ENCODE assay signal across 22 cellular contexts in genomic region chr2:158882297-158882696, GRCh38.
"Had no signal": no experiment of that assay in that cellular context is flagged by ENCODE, and none has a peak within 500 bp of the region (broad histone marks: within the 10 kb centered on the region; RNA-seq: fewer than 3 reads in every experiment).

No MANE protein-coding gene starts in this region.

- H3K9me3 ChIP-seq: esophagus muscularis mucosa, gastroesophageal sphincter, heart right ventricle, left lung, lower lobe of right lung had no signal

- H3K36me3 ChIP-seq: esophagus muscularis mucosa, gastroesophageal sphincter, heart right ventricle, left lung, lower lobe of right lung had no signal

- H3K27me3 ChIP-seq: dorsolateral prefrontal cortex, esophagus muscularis mucosa, foreskin keratinocyte, gastroesophageal sphincter, heart right ventricle, left lung had no signal

- H3K4me3 ChIP-seq: coronary artery, dorsolateral prefrontal cortex, esophagus muscularis mucosa, gastroesophageal sphincter, heart right ventricle, left lung, lower lobe of right lung had no signal

- H3K27ac Mint-ChIP-seq: naive thymus-derived CD4-positive, alpha-beta T cell had no signal

- H3K36me3 Mint-ChIP-seq: naive thymus-derived CD4-positive, alpha-beta T cell had no signal

- H3K9me3 Mint-ChIP-seq: naive thymus-derived CD4-positive, alpha-beta T cell had no signal

- DNase-seq: dermis blood vessel endothelial cell; dorsolateral prefrontal cortex; effector CD4-positive, alpha-beta T cell; effector memory CD4-positive, alpha-beta T cell; foreskin keratinocyte; heart right ventricle; hippocampal formation; left cardiac atrium; left lung; left ventricle myocardium superior; lower lobe of right lung; mesenchymal stem cell; midbrain; naive thymus-derived CD4-positive, alpha-beta T cell had no signal

- ATAC-seq: foreskin keratinocyte; gastroesophageal sphincter; heart right ventricle; left cardiac atrium; left lung; left ventricle myocardium superior; lower lobe of right lung; naive thymus-derived CD4-positive, alpha-beta T cell had no signal

- H3K4me1 ChIP-seq: esophagus muscularis mucosa, gastroesophageal sphincter, heart right ventricle, left lung, lower lobe of right lung had no signal

- H3K4me3 Mint-ChIP-seq: naive thymus-derived CD4-positive, alpha-beta T cell had no signal

- FAIRE-seq: colon, endothelial cell of umbilical vein, frontal cortex, islet of Langerhans, keratinocyte had no signal

- H3K27ac ChIP-seq: coronary artery, dorsolateral prefrontal cortex, esophagus muscularis mucosa, foreskin keratinocyte, gastroesophageal sphincter, heart right ventricle, left lung, lower lobe of right lung had no signal
